ENCODE assay signal across 11 cellular contexts in the genomic region with DNA sequence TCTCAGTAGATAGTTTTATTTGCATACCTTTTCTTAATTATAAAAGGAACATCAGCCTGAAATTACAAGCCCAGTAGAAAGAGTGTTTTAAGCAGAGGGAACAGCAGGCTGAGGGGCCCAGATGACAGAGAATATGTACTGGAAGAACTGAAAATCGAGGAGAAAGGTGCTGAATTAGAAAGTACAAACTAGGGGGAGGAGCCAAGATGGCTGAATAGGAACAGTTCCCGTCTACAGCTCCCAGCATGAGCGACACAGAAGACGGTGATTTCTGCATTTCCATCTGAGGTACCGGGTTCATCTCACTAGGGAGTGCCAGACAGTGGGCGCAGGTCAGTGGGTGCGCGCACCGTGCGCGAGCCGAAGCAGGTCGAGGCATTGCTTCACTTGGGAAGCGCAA. TPM values are rescaled to one million over a fixed set of nuclear protein-coding genes. Genes with fewer than 3 reads are reported as not detected.
DNase-seq lines count a peak whose midpoint lies in the region; TF ChIP-seq lines count a peak whose summit lies in the region.
"Not testable (repeated sequence)": the region's sequence is repeated elsewhere in the genome, so short reads cannot be mapped to it uniquely, and the experiment has no call there.
"Had no signal": no experiment of that assay in that cellular context is flagged by ENCODE, and none has a peak within 500 bp of the region (broad histone marks: within the 10 kb centered on the region; RNA-seq: fewer than 3 reads in every experiment).

No MANE protein-coding gene starts in this region.

- H3K36me3 ChIP-seq in Loucy (ENCODE audit: insufficient read depth, low read length); SK-N-SH (replicated peaks in 1 of 2; ENCODE audit: control insufficient read depth in 1 of 2, insufficient read depth in 2 of 2, low read length in 1 of 2): not testable (repeated sequence)
- peaks cover 19% of the 10 kb centered on the region for H3K36me3 ChIP-seq in endodermal cell (ENCODE audit: control insufficient read depth, insufficient read depth, low read length)

- H4K5ac ChIP-seq in H9 (ENCODE audit: insufficient read length, low read depth, low read length) = not testable (repeated sequence)

- not testable (repeated sequence) for H3K4me1 ChIP-seq in H9 (ENCODE audit: insufficient read depth, low read length); Loucy (ENCODE audit: insufficient read depth, low read length, poor library complexity, severe bottlenecking); SK-N-SH (ENCODE audit: control insufficient read depth in 1 of 2, insufficient read depth in 2 of 2, low read depth in 1 of 2, low read length in 1 of 2); endodermal cell (ENCODE audit: control insufficient read depth, insufficient read depth, low read length)

- H2BK5ac ChIP-seq in H9 (ENCODE audit: insufficient read length, low read length) = not testable (repeated sequence)

- H3F3A ChIP-seq in Loucy (ENCODE audit: low read depth); SK-N-SH (replicated peaks; ENCODE audit: insufficient read depth): not testable (repeated sequence)

- not testable (repeated sequence) for H4K20me1 ChIP-seq in H9 (ENCODE audit: control insufficient read depth, insufficient read depth, insufficient read length); Loucy (ENCODE audit: insufficient read depth, low read length, poor library complexity, severe bottlenecking); SK-N-SH (ENCODE audit: insufficient read depth)

- peak overlapping the region; percentile 85 to 98 (median 95); a peak in 6 of 7 replicates for H3K27ac Mint-ChIP-seq in H9
- H3K27ac Mint-ChIP-seq in endodermal cell = peak overlapping the region; percentile 92
- H3K27ac Mint-ChIP-seq in progenitor cell of endocrine pancreas = not testable (repeated sequence)

- H3K27me3 Mint-ChIP-seq in H9 (ENCODE audit: low read depth); endodermal cell (ENCODE audit: insufficient read depth); progenitor cell of endocrine pancreas: not testable (repeated sequence)

- H3K4me1 Mint-ChIP-seq in H9; progenitor cell of endocrine pancreas (ENCODE audit: low read depth): not testable (repeated sequence)
- H3K4me1 Mint-ChIP-seq in endodermal cell = peaks cover 13% of the 10 kb centered on the region

- not testable (repeated sequence) for H4K8ac ChIP-seq in H9 (replicated peaks; ENCODE audit: insufficient read length, low read depth, low read length)

- not testable (repeated sequence) for H3K79me1 ChIP-seq in H9 (ENCODE audit: insufficient read depth, low read depth, low read length, poor library complexity, severe bottlenecking)

- not testable (repeated sequence) for H2BK20ac ChIP-seq in H9 (ENCODE audit: low read depth, low read length, poor library complexity, severe bottlenecking)

- H2BK120ac ChIP-seq in H9 (ENCODE audit: low read depth, low read length, poor library complexity, severe bottlenecking) = not testable (repeated sequence)

- not testable (repeated sequence) for H3K23me2 ChIP-seq in H9 (ENCODE audit: insufficient read length, low read depth, low read length, poor library complexity, severe bottlenecking)

- H3K36me3 Mint-ChIP-seq in H9 (ENCODE audit: insufficient read depth in 1 of 3, low read depth in 3 of 3) = peaks cover 1 to 14% (median 9%) of the 10 kb centered on the region in 3 experiments; a peak in 6 of 7 replicates
- peaks cover 25% of the 10 kb centered on the region for H3K36me3 Mint-ChIP-seq in endodermal cell (ENCODE audit: low read depth)
- H3K36me3 Mint-ChIP-seq in progenitor cell of endocrine pancreas (ENCODE audit: insufficient read depth) = not testable (repeated sequence)

- H3K4me3 ChIP-seq in Loucy (ENCODE audit: low read length, poor library complexity, severe bottlenecking); endodermal cell (ENCODE audit: low read length): not testable (repeated sequence)
- peak overlapping the region; percentile 43 to 68 for H3K4me3 ChIP-seq in SK-N-SH (ENCODE audit: low read depth in 2 of 2, low read length in 1 of 2)

- not testable (repeated sequence) for H2BK15ac ChIP-seq in H9 (ENCODE audit: low read depth, low read length)

- H3K79me2 ChIP-seq in H9 (ENCODE audit: insufficient read depth, low read length); Loucy (ENCODE audit: insufficient read depth, low read length); SK-N-SH (ENCODE audit: insufficient read depth): not testable (repeated sequence)

- no CpG with 5 or more reads among the region's 14 CpGs for WGBS in H9 (ENCODE audit: extremely low coverage, insufficient read length, low lambda C conversion rate)
- 31% methylated on average over 14 of the region's 14 CpGs for WGBS in SK-N-SH (ENCODE audit: low lambda C conversion rate)
- 81 to 93% methylated on average over 2 to 13 of the region's 14 CpGs for whole genome bisulfite sequencing in endodermal cell (ENCODE audit: insufficient coverage in 1 of 2, insufficient read length in 1 of 2), 2 experiments

- not testable (repeated sequence) for H3K9me3 ChIP-seq in H9 (ENCODE audit: control insufficient read depth, low read depth, low read length); Loucy (ENCODE audit: insufficient read depth, low read depth, low read length); SK-N-SH; endodermal cell (ENCODE audit: control insufficient read depth, low read length)

- H3K18ac ChIP-seq in H9 (ENCODE audit: insufficient read length, low read depth, low read length) = peak overlapping the region; percentile 21

- not testable (repeated sequence) for H2AFZ ChIP-seq in H9 (ENCODE audit: low read length)
- peak overlapping the region; percentile 73; the same call in 1 of the 2 replicates for H2AFZ ChIP-seq in Loucy (ENCODE audit: low read length)
- peak overlapping the region; percentile 63; the same call in 1 of the 2 replicates for H2AFZ ChIP-seq in SK-N-SH (ENCODE audit: low read depth)

- not testable (repeated sequence) for H3K4ac ChIP-seq in H9 (ENCODE audit: low read depth, low read length)

- H3K9me2 ChIP-seq in Loucy (replicated peaks; ENCODE audit: low read depth, low read length); SK-N-SH: not testable (repeated sequence)

- CTCF ChIA-PET in SK-N-SH (lab: Yijun Ruan, JAX) = not testable (repeated sequence)

- POLR2A ChIA-PET in SK-N-SH (lab: Yijun Ruan, JAX) = not testable (repeated sequence)

- TF ChIP-seq CTCF in H9 (conservative IDR thresholded peaks at IDR 0.05); Loucy (conservative IDR thresholded peaks at IDR 0.05; ENCODE audit: low read length); SK-N-SH (IDR thresholded peaks at IDR 0.05); endodermal cell (conservative IDR thresholded peaks at IDR 0.05); progenitor cell of endocrine pancreas (IDR thresholded peaks at IDR 0.05; ENCODE audit: unreplicated experiment): not testable (repeated sequence)

- H3T11ph ChIP-seq in H9 (ENCODE audit: low read length) = not testable (repeated sequence)

- not testable (repeated sequence) for TF ChIP-seq RAD21 in SK-N-SH (IDR thresholded peaks at IDR 0.05; ENCODE audit: low read length)

- H3K27ac ChIP-seq in H9 (ENCODE audit: insufficient read length, low read depth, low read length); SK-N-SH (ENCODE audit: low read depth in 2 of 2, low read length in 1 of 2); endodermal cell (ENCODE audit: low read depth, low read length): not testable (repeated sequence)

- H3K23ac ChIP-seq in H9 (ENCODE audit: insufficient read length, low read depth, low read length) = not testable (repeated sequence)

- H3K9me3 Mint-ChIP-seq in H9; endodermal cell; progenitor cell of endocrine pancreas (ENCODE audit: low read depth): not testable (repeated sequence)

- H3K4me3 Mint-ChIP-seq in H9 (peak overlapping the region; percentile 39 to 47; a peak in 3 of 5 replicates), endodermal cell (peak overlapping the region; percentile 50), progenitor cell of endocrine pancreas (ENCODE audit: low read depth) (peak overlapping the region; percentile 1)

- not testable (repeated sequence) for H4K91ac ChIP-seq in H9 (ENCODE audit: insufficient read length, low read depth, low read length)

- H3K56ac ChIP-seq in H9 (ENCODE audit: insufficient read length, low read depth, low read length) = not testable (repeated sequence)

- not testable (repeated sequence) for H3K27me3 ChIP-seq in H9 (ENCODE audit: insufficient read depth, low read length); Loucy (ENCODE audit: insufficient read depth, low read length, poor library complexity, severe bottlenecking); SK-N-SH (ENCODE audit: insufficient read depth); endodermal cell (ENCODE audit: control insufficient read depth, insufficient read depth, low read length, poor library complexity, severe bottlenecking)

- H3K14ac ChIP-seq in H9 (ENCODE audit: insufficient read depth, low read length) = not testable (repeated sequence)

- H3K9ac ChIP-seq in H9 (ENCODE audit: extremely low read depth, insufficient read length, low read length); Loucy (ENCODE audit: low read depth, low read length, poor library complexity, severe bottlenecking); SK-N-SH; endodermal cell (ENCODE audit: extremely low read depth, low read length, poor library complexity, severe bottlenecking): not testable (repeated sequence)

- not testable (repeated sequence) for TF ChIP-seq EP300 in SK-N-SH (IDR thresholded peaks at IDR 0.05; ENCODE audit: borderline replicate concordance in 1 of 2, low read depth in 1 of 2, low read length in 1 of 2)

- H2BK12ac ChIP-seq in H9 (ENCODE audit: insufficient read length, low read depth, low read length) = not testable (repeated sequence)

- DNase-seq in DMS53 (lab: John Stamatoyannopoulos, UW) = peak; percentile 58
- DNase-seq in H9; SK-N-SH; endodermal cell; progenitor cell of endocrine pancreas (ENCODE audit: low spot score, unreplicated experiment): not testable (repeated sequence)
- DNase-seq in NCI-H748 (lab: John Stamatoyannopoulos, UW; ENCODE audit: unreplicated experiment) = peak; percentile 26

- H3K4me2 ChIP-seq in H9 (ENCODE audit: insufficient read depth, insufficient read length, low read length) = peak overlapping the region; percentile 3
- not testable (repeated sequence) for H3K4me2 ChIP-seq in Loucy (ENCODE audit: low read depth, low read length, poor library complexity, severe bottlenecking)
- H3K4me2 ChIP-seq in SK-N-SH = peak overlapping the region; percentile 53

- not testable (repeated sequence) for H2AK5ac ChIP-seq in H9 (ENCODE audit: insufficient read length, low read length)

RNA-seq across cellular contexts. Expression of a gene that starts 30.2 kb away (rescaled TPM):
- total RNA-seq in H9 (2021) (not detected in 2 replicates), endodermal cell (1 to 10 TPM; 1.8 to 9.6 TPM), progenitor cell of endocrine pancreas (not detected in 2 replicates)
- not detected in 2 replicates for polyA plus RNA-seq in SK-N-SH (2012; rRNA removed)
- not detected in 2 replicates for polyA plus RNA-seq in SK-N-SH (2012; cell fraction: cytosol; rRNA removed)
- polyA plus RNA-seq in SK-N-SH (2012; cell fraction: nucleus; rRNA removed) = 0.08 TPM in 1 of 2 replicates, not detected in the other
- polyA plus RNA-seq in endodermal cell (2013, experiment 1 of 2) = not detected
- polyA plus RNA-seq in endodermal cell (2013, experiment 2 of 2) = 0.50 TPM
- total RNA-seq: CD4-positive, alpha-beta T cell; HT1080 had no signal
- polyA plus RNA-seq: A549, IgD-negative memory B cell had no signal
